ENCODE assay signal across 8 cellular contexts in genomic region chr12:124994435-124994975, GRCh38. TPM values are rescaled to one million over a fixed set of nuclear protein-coding genes. Genes with fewer than 3 reads are reported as not detected.
DNase-seq lines count a peak whose midpoint lies in the region; ATAC-seq and TF ChIP-seq lines count a peak whose summit lies in the region.

No MANE protein-coding gene starts in this region.

- H3K4me1 ChIP-seq in prostate gland (replicated peaks): no peaks in the 10 kb centered on the region

- TF ChIP-seq CTCF in fibroblast of pulmonary artery (IDR thresholded peaks at IDR 0.05; ENCODE audit: low read length, missing control alignments) (no peak), prostate gland (IDR thresholded peaks at IDR 0.05) (no peak)

- no peaks in the 10 kb centered on the region for H3K9me3 Mint-ChIP-seq in T-helper 1 cell treated with Interleukin-12 subunit alpha and Interleukin-12 subunit beta and Interleukin-4 antibody, amounts not matched to agents 30 μg/mL and 1 μg/mL, for 36 hours

- H3K4me3 ChIP-seq in fibroblast of pulmonary artery (replicated peaks; ENCODE audit: low read depth, low read length) (peak overlapping the region; percentile 58), prostate gland (peak overlapping the region; percentile 54 to 58)

- H3K36me3 ChIP-seq in prostate gland: no peaks in the 10 kb centered on the region

- no peak overlapping the region for H3K27ac ChIP-seq in prostate gland

- DNase-seq in DMS79 treated with DMSO at 0.1 percent for 48 hours (lab: John Stamatoyannopoulos, UW): peak; percentile 24
- no peak for DNase-seq in DMS79 (lab: John Stamatoyannopoulos, UW)
- DNase-seq in fibroblast of pulmonary artery (ENCODE audit: low read depth): no peak
- no peak for DNase-seq in prostate gland (ENCODE audit: low spot score)

- H3K27ac Mint-ChIP-seq in T-helper 1 cell treated with Interleukin-12 subunit alpha and Interleukin-12 subunit beta and Interleukin-4 antibody, amounts not matched to agents 30 μg/mL and 1 μg/mL, for 36 hours: peak overlapping the region; percentile 88

- peak; percentile 24 for ATAC-seq in HG03108 (IDR thresholded peaks at IDR 0.05; ENCODE audit: unreplicated experiment)
- no peak for ATAC-seq in HG03439 (IDR thresholded peaks at IDR 0.05; ENCODE audit: unreplicated experiment)
- ATAC-seq in GM18858 (IDR thresholded peaks at IDR 0.05; ENCODE audit: unreplicated experiment): no peak

- peaks cover 4% of the 10 kb centered on the region for H3K36me3 Mint-ChIP-seq in T-helper 1 cell treated with Interleukin-12 subunit alpha and Interleukin-12 subunit beta and Interleukin-4 antibody, amounts not matched to agents 30 μg/mL and 1 μg/mL, for 36 hours (ENCODE audit: low read depth)

- no peaks in the 10 kb centered on the region for H3K27me3 Mint-ChIP-seq in T-helper 1 cell treated with Interleukin-12 subunit alpha and Interleukin-12 subunit beta and Interleukin-4 antibody, amounts not matched to agents 30 μg/mL and 1 μg/mL, for 36 hours (ENCODE audit: low read depth)

- intact Hi-C loops in prostate gland (cut with DNase I): no loop called here

- TF ChIP-seq POLR2A in prostate gland (IDR thresholded peaks at IDR 0.05): no peak

- WGBS in prostate gland: 16% methylated on average over 15 of the region's 15 CpGs

- peak overlapping the region; percentile 94 for H3K4me3 Mint-ChIP-seq in T-helper 1 cell treated with Interleukin-12 subunit alpha and Interleukin-12 subunit beta and Interleukin-4 antibody, amounts not matched to agents 30 μg/mL and 1 μg/mL, for 36 hours

- H3K9me3 ChIP-seq in prostate gland: no peaks in the 10 kb centered on the region

- peaks cover 24% of the 10 kb centered on the region for H3K4me1 Mint-ChIP-seq in T-helper 1 cell treated with Interleukin-12 subunit alpha and Interleukin-12 subunit beta and Interleukin-4 antibody, amounts not matched to agents 30 μg/mL and 1 μg/mL, for 36 hours (ENCODE audit: low read depth)

- no peaks in the 10 kb centered on the region for H3K27me3 ChIP-seq in prostate gland (replicated peaks; ENCODE audit: insufficient read depth)

RNA-seq across cellular contexts. Expression of gene BRI3BP, which starts 1.1 kb away (rescaled TPM):
- total RNA-seq in prostate gland: 1 to 10 TPM; 3.4 to 8.6 TPM

RNA-seq across cellular contexts. Expression of gene DHX37, which starts 5.6 kb away (rescaled TPM):
- total RNA-seq in prostate gland: 10 to 100 TPM in 1 of 2 donors, 1 to 10 TPM in 1; 9.8 to 15.8 TPM
